In genomic region chr7:73005693-73006447, GRCh38 we compare ENCODE assay signal across 8 cellular contexts. TPM values are rescaled to one million over a fixed set of nuclear protein-coding genes. Genes with fewer than 3 reads are reported as not detected.
DNase-seq lines count a peak whose midpoint lies in the region; ATAC-seq, FAIRE-seq and TF ChIP-seq lines count a peak whose summit lies in the region.
"Not testable (repeated sequence)": the region's sequence is repeated elsewhere in the genome, so short reads cannot be mapped to it uniquely, and the experiment has no call there.

No MANE protein-coding gene starts in this region.

- not testable (repeated sequence) for TF ChIP-seq EP300 in H1 (IDR thresholded peaks at IDR 0.05; ENCODE audit: borderline replicate concordance in 1 of 2, low read depth in 2 of 2, low read length in 2 of 2); HepG2 (IDR thresholded peaks at IDR 0.05; ENCODE audit: low read depth in 2 of 2, low read length in 2 of 2); HepG2 (CRISPR knock-in tag; IDR thresholded peaks at IDR 0.05; ENCODE audit: borderline replicate concordance)

- H3K56ac ChIP-seq in H1 (replicated peaks; ENCODE audit: insufficient read length, low read depth, low read length) = not testable (repeated sequence)

- intact Hi-C loops in HepG2 (cut with micrococcal nuclease; ENCODE audit: unreplicated experiment); spleen (cut with DNase I; ENCODE audit: low total_unique reads); vagina (cut with DNase I): not testable (repeated sequence)

- DNase-seq in activated CD8-positive, alpha-beta memory T cell treated with anti-CD3 and anti-CD28 coated beads, Interleukin-2, amount 50 U/mL, for 48 hours = peak; percentile 96
- DNase-seq in H1 (ENCODE audit: low read depth in 1 of 2, low spot score in 2 of 2) = peak; percentile 67 to 90
- not testable (repeated sequence) for DNase-seq in HepG2 (ENCODE audit: low spot score)
- peak; percentile 94 for DNase-seq in spleen
- DNase-seq in vagina (ENCODE audit: extremely low spot score in 2 of 2) = peak in 1 of 2 donors; percentile 96

- H3K23ac ChIP-seq in H1 (ENCODE audit: insufficient read length) = not testable (repeated sequence)

- POLR2A ChIA-PET in H1 (lab: Charles Lee; ENCODE audit: partially characterized antibody); HepG2 (lab: Yijun Ruan, JAX): not testable (repeated sequence)

- H2AFZ ChIP-seq in OCI-LY1 (ENCODE audit: low read length); H1 (ENCODE audit: low read length); HepG2 (ENCODE audit: low read length): not testable (repeated sequence)

- H3K79me1 ChIP-seq in H1 (ENCODE audit: low read depth, low read length) = not testable (repeated sequence)

- not testable (repeated sequence) for H3K36me3 ChIP-seq in OCI-LY1 (ENCODE audit: insufficient read depth, low read length); H1 (ENCODE audit: control insufficient read depth in 2 of 4, insufficient read depth in 4 of 4, low read length in 3 of 4); HepG2 (replicated peaks in 1 of 2; ENCODE audit: control insufficient read depth in 1 of 2, insufficient read depth in 2 of 2, low read length in 2 of 2); spleen; vagina

- H3K23me2 ChIP-seq in H1 (ENCODE audit: low read depth, low read length) = not testable (repeated sequence)

- not testable (repeated sequence) for H3K27me3 ChIP-seq in OCI-LY1 (ENCODE audit: insufficient read depth, low read length); H1 (replicated peaks in 1 of 4; ENCODE audit: control insufficient read depth in 3 of 4, extremely low read depth in 1 of 4, insufficient read depth in 3 of 4, low read length in 3 of 4); HepG2 (ENCODE audit: control insufficient read depth in 1 of 2, insufficient read depth in 2 of 2, low read length in 2 of 2); spleen (replicated peaks in 1 of 7); vagina

- H3K4me3 ChIP-seq in OCI-LY1 (ENCODE audit: low read depth, low read length, poor library complexity, severe bottlenecking) = peak overlapping the region; percentile 63
- H3K4me3 ChIP-seq in H1 (ENCODE audit: extremely low read depth in 1 of 4, insufficient read depth in 2 of 4, low read depth in 3 of 4, low read length in 4 of 4) = peak overlapping the region; percentile 41 to 66 (median 51)
- H3K4me3 ChIP-seq in HepG2 (replicated peaks in 1 of 3; ENCODE audit: insufficient read depth in 1 of 3, low read depth in 2 of 3, low read length in 3 of 3) = peak overlapping the region; percentile 49 to 70 (median 65); a peak in 5 of 6 replicates
- H3K4me3 ChIP-seq in spleen = peak overlapping the region; percentile 45 to 76 (median 64)
- peak overlapping the region; percentile 67 to 81 for H3K4me3 ChIP-seq in vagina

- H3K79me2 ChIP-seq in OCI-LY1 (ENCODE audit: insufficient read depth, low read length); H1 (ENCODE audit: control insufficient read depth in 1 of 2, insufficient read depth in 2 of 2, low read length in 2 of 2); HepG2 (ENCODE audit: insufficient read depth, low read length): not testable (repeated sequence)

- not testable (repeated sequence) for BruUV-seq in HepG2 (replicated peaks; lab: Mats Ljungman, UMichigan)

- H2BK20ac ChIP-seq in H1 (ENCODE audit: low read length) = not testable (repeated sequence)

- not testable (repeated sequence) for H4K20me1 ChIP-seq in OCI-LY1 (ENCODE audit: insufficient read depth, low read length); H1 (replicated peaks in 1 of 2; ENCODE audit: control insufficient read depth in 1 of 2, insufficient read depth in 2 of 2, low read length in 2 of 2); HepG2 (ENCODE audit: insufficient read depth, low read length)

- H2AK5ac ChIP-seq in H1 (ENCODE audit: low read depth, low read length) = not testable (repeated sequence)

- not testable (repeated sequence) for H3K4me1 ChIP-seq in OCI-LY1 (ENCODE audit: insufficient read depth, low read length, severe bottlenecking); H1 (replicated peaks in 1 of 4; ENCODE audit: control insufficient read depth in 3 of 4, insufficient read depth in 4 of 4, low read length in 3 of 4); HepG2 (ENCODE audit: insufficient read depth, low read length); vagina
- H3K4me1 ChIP-seq in spleen = peaks cover 3 to 15% (median 7%) of the 10 kb centered on the region in 6 donors

- H3K4me2 ChIP-seq in OCI-LY1 (ENCODE audit: low read length) (peak overlapping the region; percentile 68; the same call in 1 of the 2 replicates), H1 (ENCODE audit: insufficient read depth in 1 of 2, low read depth in 2 of 2, low read length in 2 of 2) (peak overlapping the region in 1 of 2 experiments; percentile 33; a peak in 2 of 4 replicates), HepG2 (ENCODE audit: low read depth, low read length) (peak overlapping the region; percentile 47)

- ATAC-seq in GM18861 (IDR thresholded peaks at IDR 0.05; ENCODE audit: unreplicated experiment) (peak; percentile 77), HG02852 (IDR thresholded peaks at IDR 0.05; ENCODE audit: unreplicated experiment) (peak; percentile 77), HepG2 (peak; percentile 95)

- TF ChIP-seq CTCF in OCI-LY1 (IDR thresholded peaks at IDR 0.05; ENCODE audit: low read length); H1 (IDR thresholded peaks at IDR 0.05; ENCODE audit: control extremely low read depth in 1 of 3, insufficient read depth in 1 of 3, low read depth in 1 of 3, low read length in 3 of 3); HepG2 (CRISPR knock-in tag; IDR thresholded peaks at IDR 0.05); vagina (IDR thresholded peaks at IDR 0.05): not testable (repeated sequence)
- TF ChIP-seq CTCF in spleen (IDR thresholded peaks at IDR 0.05 in 8 of 11, conservative IDR thresholded peaks at IDR 0.05 in 3 of 11) = peak in 1 of 11 experiments; percentile 19

- not testable (repeated sequence) for H4K91ac ChIP-seq in H1 (replicated peaks; ENCODE audit: insufficient read length, low read length)

- H3K4ac ChIP-seq in H1 (replicated peaks; ENCODE audit: insufficient read length, low read depth, low read length) = not testable (repeated sequence)

- in situ Hi-C loops in HepG2 (cut with HindIII; ENCODE audit: extremely low pct_ligation_motif_present, low pct_unique_long_range_greater_than_20kb) = not testable (repeated sequence)

- H3K14ac ChIP-seq in H1 (ENCODE audit: insufficient read length) = not testable (repeated sequence)

- CTCF ChIA-PET in H1 (lab: Charles Lee; ENCODE audit: partially characterized antibody); HepG2 (lab: Yijun Ruan, JAX; ENCODE audit: low intra/inter-chr PET ratio, low total read pairs): not testable (repeated sequence)

- H2BK12ac ChIP-seq in H1 (ENCODE audit: low read depth, low read length) = not testable (repeated sequence)

- not testable (repeated sequence) for H2BK15ac ChIP-seq in H1 (ENCODE audit: low read length)

- H3K18ac ChIP-seq in H1 (ENCODE audit: extremely low read depth, low read length) = not testable (repeated sequence)

- not testable (repeated sequence) for H4K5ac ChIP-seq in H1 (ENCODE audit: insufficient read length, low read depth, low read length)

- peak overlapping the region; percentile 90 for H3K9ac ChIP-seq in OCI-LY1 (ENCODE audit: low read length)
- peak overlapping the region; percentile 20 to 69 (median 46); a peak in 6 of 7 replicates for H3K9ac ChIP-seq in H1 (replicated peaks in 1 of 4; ENCODE audit: extremely low read depth in 1 of 4, low read depth in 3 of 4, low read length in 3 of 4)
- H3K9ac ChIP-seq in HepG2 (ENCODE audit: insufficient read depth, low read depth, low read length) = peak overlapping the region; percentile 70

- not testable (repeated sequence) for TF ChIP-seq RAD21 in H1 (IDR thresholded peaks at IDR 0.05 in 1 of 2, conservative IDR thresholded peaks at IDR 0.05 in 1 of 2; ENCODE audit: low read depth in 2 of 2, low read length in 2 of 2)
- TF ChIP-seq RAD21 in HepG2 (CRISPR knock-in tag; IDR thresholded peaks at IDR 0.05) = peak; percentile 37; the same call in 1 of the 2 replicates

- TF ChIP-seq POLR2A in H1 (IDR thresholded peaks at IDR 0.05; ENCODE audit: control extremely low read depth in 1 of 2, low read depth in 2 of 2, low read length in 2 of 2) (peak; percentile 82 to 87), HepG2 (IDR thresholded peaks at IDR 0.05; ENCODE audit: insufficient read depth in 1 of 2, low read depth in 2 of 2, low read length in 2 of 2) (peak; percentile 86 to 92), spleen (IDR thresholded peaks at IDR 0.05) (peak; percentile 55 to 85 (median 65)), vagina (IDR thresholded peaks at IDR 0.05) (peak; percentile 39 to 89)

- not testable (repeated sequence) for H4K8ac ChIP-seq in H1 (ENCODE audit: extremely low read depth, insufficient read depth, low read length)

- not testable (repeated sequence) for H2BK5ac ChIP-seq in H1 (ENCODE audit: low read depth, low read length)

- not testable (repeated sequence) for FAIRE-seq in H1 (lab: Jason Lieb, UNC); HepG2 (lab: Jason Lieb, UNC)

- not testable (repeated sequence) for H3F3A ChIP-seq in OCI-LY1 (ENCODE audit: insufficient read depth, low read length)

- not testable (repeated sequence) for H3K9me2 ChIP-seq in OCI-LY1 (ENCODE audit: low read depth, low read length)

- H3K27ac ChIP-seq in OCI-LY1 (ENCODE audit: low read depth, low read length, poor library complexity, severe bottlenecking) (peak overlapping the region; percentile 94), HepG2 (ENCODE audit: extremely low read length, insufficient read depth, low read length) (peak overlapping the region; percentile 77), spleen (peak overlapping the region; percentile 73 to 96 (median 90)), vagina (peak overlapping the region; percentile 89)
- not testable (repeated sequence) for H3K27ac ChIP-seq in H1 (ENCODE audit: low read depth, low read length)

- WGBS in H1 (ENCODE audit: extremely low coverage in 1 of 2, insufficient coverage in 1 of 2, insufficient read length in 1 of 2, insufficient replicate concordance in 2 of 2, low coverage in 1 of 2, low lambda C conversion rate in 2 of 2, missing lambda C conversion rate in 1 of 2), 2 experiments = 1% methylated on average over 35 of the region's 66 CpGs; no CpG with 5 or more reads in 1 of the 2 experiments
- WGBS in HepG2 (ENCODE audit: low lambda C conversion rate) = 0% methylated on average over 18 of the region's 66 CpGs
- WGBS in spleen, 5 donors = 0 to 1% (median 0%) methylated on average over 14 to 50 of the region's 66 CpGs

- not testable (repeated sequence) for H3K9me3 ChIP-seq in OCI-LY1 (ENCODE audit: low read length); H1 (ENCODE audit: insufficient read depth in 2 of 2, low read depth in 1 of 2, low read length in 1 of 2); HepG2 (ENCODE audit: low read length); spleen; vagina

- not testable (repeated sequence) for H2BK120ac ChIP-seq in H1 (replicated peaks; ENCODE audit: low read depth, low read length)

RNA-seq across cellular contexts. Expression of gene SPDYE8, which starts 23.7 kb away (rescaled TPM):
- not detected in 2 replicates for total RNA-seq in H1 (2021; fragmentation: NEBNext Ultra II Directional; extraction: Animal tissue kit (Norgen Biotek cat#: 25700))
- polyA plus RNA-seq in H1 (2011; rRNA removed) (not detected in 2 replicates), HepG2 (2011; rRNA removed) (not detected in 2 replicates), spleen (not detected)
- not detected for polyA plus RNA-seq in H1 (2011; cell fraction: cytosol; rRNA removed)
- not detected for polyA plus RNA-seq in H1 (2011; cell fraction: nucleus; rRNA removed)
- polyA plus RNA-seq in H1 (2012, experiment 1 of 2) = 0.16 to 0.44 TPM (median 0.20 TPM) in 4 replicates
- not detected for polyA plus RNA-seq in H1 (2012, experiment 2 of 2)
- not detected for polyA plus RNA-seq in H1 (2013, experiment 1 of 2)
- polyA plus RNA-seq in H1 (2013, experiment 2 of 2) = not detected
- not detected in 2 replicates for polyA minus RNA-seq in H1 (2011; rRNA and poly(A)+ RNA removed)
- polyA minus RNA-seq in H1 (2011; cell fraction: cytosol; rRNA and poly(A)+ RNA removed) = not detected
- not detected for polyA minus RNA-seq in H1 (2011; cell fraction: nucleus; rRNA and poly(A)+ RNA removed)
- total RNA-seq in HepG2 (2016; rRNA removed; fragmentation: Illumina TruSeq; extraction: Trizol) (not detected in 2 replicates), spleen (not detected), vagina (not detected)
- not detected in 2 replicates for total RNA-seq in HepG2 (2016; cell fraction: cytosol; rRNA removed; fragmentation: Illumina TruSeq; extraction: Trizol; ENCODE audit: low read depth)
- total RNA-seq in HepG2 (2016; cell fraction: insoluble cytoplasmic fraction; rRNA removed; fragmentation: Illumina TruSeq; extraction: Trizol) = not detected in 2 replicates
- total RNA-seq in HepG2 (2016; cell fraction: membrane; rRNA removed; fragmentation: Illumina TruSeq; extraction: Trizol) = not detected in 2 replicates
- total RNA-seq in HepG2 (2016; cell fraction: nucleus; rRNA removed; fragmentation: Illumina TruSeq; extraction: Trizol) = not detected in 2 replicates
- polyA plus RNA-seq in HepG2 (2011; cell fraction: cytosol; rRNA removed) = not detected in 2 replicates
- not detected in 2 replicates for polyA plus RNA-seq in HepG2 (2011; cell fraction: nucleus; rRNA removed)
- polyA plus RNA-seq in HepG2 (2012) = 0.09 TPM in 1 of 2 replicates, not detected in the other
- polyA plus RNA-seq in HepG2 (2016; cell fraction: cytosol; fragmentation: Illumina TruSeq; extraction: Trizol; ENCODE audit: low read depth) = not detected in 2 replicates
- polyA plus RNA-seq in HepG2 (2016; cell fraction: insoluble cytoplasmic fraction; fragmentation: Illumina TruSeq; extraction: Trizol; ENCODE audit: low read depth) = not detected in 2 replicates
- polyA plus RNA-seq in HepG2 (2016; cell fraction: membrane; fragmentation: Illumina TruSeq; extraction: Trizol; ENCODE audit: low read depth) = not detected in 2 replicates
- polyA plus RNA-seq in HepG2 (2016; cell fraction: nucleus; fragmentation: Illumina TruSeq; extraction: Trizol; ENCODE audit: insufficient read depth, low read depth) = not detected in 2 replicates
- not detected in 2 replicates for polyA minus RNA-seq in HepG2 (2011; rRNA and poly(A)+ RNA removed; ENCODE audit: low replicate concordance)
- not detected in 2 replicates for polyA minus RNA-seq in HepG2 (2011; cell fraction: cytosol; rRNA and poly(A)+ RNA removed)
- not detected in 2 replicates for polyA minus RNA-seq in HepG2 (2011; cell fraction: nucleus; rRNA and poly(A)+ RNA removed)

RNA-seq across cellular contexts. Expression of gene TRIM74, which starts 36.6 kb away (rescaled TPM):
- 0.52 TPM in 1 of 2 replicates, not detected in the other for total RNA-seq in H1 (2021; fragmentation: NEBNext Ultra II Directional; extraction: Animal tissue kit (Norgen Biotek cat#: 25700))
- polyA plus RNA-seq in H1 (2011; rRNA removed) (not detected in 2 replicates), HepG2 (2011; rRNA removed) (0.51 and 0.61 TPM in 2 replicates), spleen (1 to 10 TPM in 1 of 3 donors, under 1 TPM in 2; 0.64 to 1.9 (median 0.74) TPM)
- polyA plus RNA-seq in H1 (2011; cell fraction: cytosol; rRNA removed) = 0.12 TPM
- polyA plus RNA-seq in H1 (2011; cell fraction: nucleus; rRNA removed) = 0.16 TPM
- 0.28 to 0.42 TPM in 2 of 4 replicates, not detected in the others for polyA plus RNA-seq in H1 (2012, experiment 1 of 2)
- polyA plus RNA-seq in H1 (2012, experiment 2 of 2) = not detected
- polyA plus RNA-seq in H1 (2013, experiment 1 of 2) = 0.04 TPM
- not detected for polyA plus RNA-seq in H1 (2013, experiment 2 of 2)
- not detected in 2 replicates for polyA minus RNA-seq in H1 (2011; rRNA and poly(A)+ RNA removed)
- not detected for polyA minus RNA-seq in H1 (2011; cell fraction: cytosol; rRNA and poly(A)+ RNA removed)
- not detected for polyA minus RNA-seq in H1 (2011; cell fraction: nucleus; rRNA and poly(A)+ RNA removed)
- total RNA-seq in HepG2 (2016; rRNA removed; fragmentation: Illumina TruSeq; extraction: Trizol) (0.88 and 1.4 TPM in 2 replicates), spleen (1 to 10 TPM in 3 of 7 donors, under 1 TPM in 1, not detected in 3; 0.23 to 1.4 (median 1.2) TPM), vagina (not detected)
- 0.71 TPM in 1 of 2 replicates, not detected in the other for total RNA-seq in HepG2 (2016; cell fraction: cytosol; rRNA removed; fragmentation: Illumina TruSeq; extraction: Trizol; ENCODE audit: low read depth)
- total RNA-seq in HepG2 (2016; cell fraction: insoluble cytoplasmic fraction; rRNA removed; fragmentation: Illumina TruSeq; extraction: Trizol) = 0.94 and 2.2 TPM in 2 replicates
- total RNA-seq in HepG2 (2016; cell fraction: membrane; rRNA removed; fragmentation: Illumina TruSeq; extraction: Trizol) = 0.37 and 0.72 TPM in 2 replicates
- total RNA-seq in HepG2 (2016; cell fraction: nucleus; rRNA removed; fragmentation: Illumina TruSeq; extraction: Trizol) = 1.4 and 1.5 TPM in 2 replicates
- polyA plus RNA-seq in HepG2 (2011; cell fraction: cytosol; rRNA removed) = 0.18 and 0.48 TPM in 2 replicates
- 8.5 and 14.9 TPM in 2 replicates for polyA plus RNA-seq in HepG2 (2011; cell fraction: nucleus; rRNA removed)
- polyA plus RNA-seq in HepG2 (2012) = 0.90 and 1.1 TPM in 2 replicates
- 0.32 TPM in 1 of 2 replicates, not detected in the other for polyA plus RNA-seq in HepG2 (2016; cell fraction: cytosol; fragmentation: Illumina TruSeq; extraction: Trizol; ENCODE audit: low read depth)
- 1.3 and 2.3 TPM in 2 replicates for polyA plus RNA-seq in HepG2 (2016; cell fraction: insoluble cytoplasmic fraction; fragmentation: Illumina TruSeq; extraction: Trizol; ENCODE audit: low read depth)
- 0.42 and 1.2 TPM in 2 replicates for polyA plus RNA-seq in HepG2 (2016; cell fraction: membrane; fragmentation: Illumina TruSeq; extraction: Trizol; ENCODE audit: low read depth)
- 2.9 and 3.1 TPM in 2 replicates for polyA plus RNA-seq in HepG2 (2016; cell fraction: nucleus; fragmentation: Illumina TruSeq; extraction: Trizol; ENCODE audit: insufficient read depth, low read depth)
- 0.14 and 1.6 TPM in 2 replicates for polyA minus RNA-seq in HepG2 (2011; rRNA and poly(A)+ RNA removed; ENCODE audit: low replicate concordance)
- polyA minus RNA-seq in HepG2 (2011; cell fraction: cytosol; rRNA and poly(A)+ RNA removed) = not detected in 2 replicates
- polyA minus RNA-seq in HepG2 (2011; cell fraction: nucleus; rRNA and poly(A)+ RNA removed) = 0.77 TPM in 1 of 2 replicates, not detected in the other

RNA-seq across cellular contexts. Expression of gene SPDYE11, which starts 51.8 kb away (rescaled TPM):
- total RNA-seq in H1 (2021; fragmentation: NEBNext Ultra II Directional; extraction: Animal tissue kit (Norgen Biotek cat#: 25700)) = not detected in 2 replicates
- polyA plus RNA-seq in H1 (2011; rRNA removed) (not detected in 2 replicates), HepG2 (2011; rRNA removed) (not detected in 2 replicates), spleen (not detected)
- not detected for polyA plus RNA-seq in H1 (2011; cell fraction: cytosol; rRNA removed)
- polyA plus RNA-seq in H1 (2011; cell fraction: nucleus; rRNA removed) = not detected
- polyA plus RNA-seq in H1 (2012, experiment 1 of 2) = 0.27 to 0.50 TPM (median 0.32 TPM) in 4 replicates
- polyA plus RNA-seq in H1 (2012, experiment 2 of 2) = not detected
- polyA plus RNA-seq in H1 (2013, experiment 1 of 2) = not detected
- polyA plus RNA-seq in H1 (2013, experiment 2 of 2) = not detected
- not detected in 2 replicates for polyA minus RNA-seq in H1 (2011; rRNA and poly(A)+ RNA removed)
- not detected for polyA minus RNA-seq in H1 (2011; cell fraction: cytosol; rRNA and poly(A)+ RNA removed)
- polyA minus RNA-seq in H1 (2011; cell fraction: nucleus; rRNA and poly(A)+ RNA removed) = not detected
- total RNA-seq in HepG2 (2016; rRNA removed; fragmentation: Illumina TruSeq; extraction: Trizol) (not detected in 2 replicates), spleen (not detected), vagina (not detected)
- total RNA-seq in HepG2 (2016; cell fraction: cytosol; rRNA removed; fragmentation: Illumina TruSeq; extraction: Trizol; ENCODE audit: low read depth) = not detected in 2 replicates
- total RNA-seq in HepG2 (2016; cell fraction: insoluble cytoplasmic fraction; rRNA removed; fragmentation: Illumina TruSeq; extraction: Trizol) = not detected in 2 replicates
- total RNA-seq in HepG2 (2016; cell fraction: membrane; rRNA removed; fragmentation: Illumina TruSeq; extraction: Trizol) = not detected in 2 replicates
- not detected in 2 replicates for total RNA-seq in HepG2 (2016; cell fraction: nucleus; rRNA removed; fragmentation: Illumina TruSeq; extraction: Trizol)
- polyA plus RNA-seq in HepG2 (2011; cell fraction: cytosol; rRNA removed) = not detected in 2 replicates
- polyA plus RNA-seq in HepG2 (2011; cell fraction: nucleus; rRNA removed) = not detected in 2 replicates
- polyA plus RNA-seq in HepG2 (2012) = 0.09 and 0.13 TPM in 2 replicates
- not detected in 2 replicates for polyA plus RNA-seq in HepG2 (2016; cell fraction: cytosol; fragmentation: Illumina TruSeq; extraction: Trizol; ENCODE audit: low read depth)
- not detected in 2 replicates for polyA plus RNA-seq in HepG2 (2016; cell fraction: insoluble cytoplasmic fraction; fragmentation: Illumina TruSeq; extraction: Trizol; ENCODE audit: low read depth)
- not detected in 2 replicates for polyA plus RNA-seq in HepG2 (2016; cell fraction: membrane; fragmentation: Illumina TruSeq; extraction: Trizol; ENCODE audit: low read depth)
- polyA plus RNA-seq in HepG2 (2016; cell fraction: nucleus; fragmentation: Illumina TruSeq; extraction: Trizol; ENCODE audit: insufficient read depth, low read depth) = not detected in 2 replicates
- not detected in 2 replicates for polyA minus RNA-seq in HepG2 (2011; rRNA and poly(A)+ RNA removed; ENCODE audit: low replicate concordance)
- not detected in 2 replicates for polyA minus RNA-seq in HepG2 (2011; cell fraction: cytosol; rRNA and poly(A)+ RNA removed)
- polyA minus RNA-seq in HepG2 (2011; cell fraction: nucleus; rRNA and poly(A)+ RNA removed) = not detected in 2 replicates
